Comparison of ENCODE assay signal across 20 cellular contexts in the genomic region with DNA sequence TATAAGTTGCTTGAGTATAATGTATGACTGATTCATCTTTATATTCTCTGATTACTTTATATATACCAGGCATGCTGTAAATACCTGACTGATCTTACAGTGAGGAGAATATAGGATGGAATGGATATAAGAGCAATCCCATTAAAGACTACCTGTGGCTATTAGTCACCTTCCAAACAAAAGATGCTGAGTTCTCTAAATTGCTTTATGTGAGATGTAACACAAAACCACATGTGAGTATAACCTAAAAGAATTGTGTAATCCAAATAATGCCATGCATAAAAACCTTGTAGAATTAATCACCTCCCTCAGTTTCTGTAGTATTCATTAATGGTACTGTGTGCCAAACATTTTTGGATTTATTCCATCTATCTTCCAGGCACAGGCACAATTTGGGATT.
"Had no signal": no experiment of that assay in that cellular context is flagged by ENCODE, and none has a peak within 500 bp of the region (broad histone marks: within the 10 kb centered on the region; RNA-seq: fewer than 3 reads in every experiment).

No MANE protein-coding gene starts in this region.

- H3K27ac Mint-ChIP-seq: activated CD4-positive, alpha-beta memory T cell treated with anti-CD3 and anti-CD28 coated beads for 36 hours; activated naive CD8-positive, alpha-beta T cell treated with anti-CD3 and anti-CD28 coated beads for 36 hours; dendritic cell treated with granulocyte-macrophage colony-stimulating factor and Interleukin-4, amounts not matched to agents 40 ng/mL and 50 ng/mL, for 4 days; nephron; stimulated activated naive CD8-positive, alpha-beta T cell treated with anti-CD3 and anti-CD28 coated beads, Interleukin-15, Interleukin-2, amounts not matched to agents 100 ng/mL and 50 ng/mL, for 24 hours; T-helper 17 cell had no signal

- H3K4me1 Mint-ChIP-seq: activated naive CD8-positive, alpha-beta T cell treated with anti-CD3 and anti-CD28 coated beads for 36 hours; T-helper 17 cell had no signal

- ATAC-seq: gastrocnemius medialis, left ventricle myocardium superior, right lobe of liver, T-helper 17 cell had no signal

- H3K36me3 Mint-ChIP-seq: activated CD4-positive, alpha-beta memory T cell treated with anti-CD3 and anti-CD28 coated beads for 36 hours; activated naive CD8-positive, alpha-beta T cell treated with anti-CD3 and anti-CD28 coated beads for 36 hours had no signal

- DNase-seq: activated CD4-positive, alpha-beta memory T cell treated with anti-CD3 and anti-CD28 coated beads for 36 hours; activated CD4-positive, alpha-beta T cell treated with anti-CD3 and anti-CD28 coated beads for 48 hours; activated naive CD4-positive, alpha-beta T cell treated with Interleukin-2 at 50 U/mL for 16 hours; activated naive CD8-positive, alpha-beta T cell treated with anti-CD3 and anti-CD28 coated beads for 36 hours; activated T-cell treated with anti-CD3 and anti-CD28 coated beads, Interleukin-2, amount 50 U/mL, for 48 hours; effector CD4-positive, alpha-beta T cell; gastrocnemius medialis; head of caudate nucleus; hypothalamus; left ventricle myocardium superior; right lobe of liver; stimulated activated CD4-positive, alpha-beta T cell treated with anti-CD3 and anti-CD28 coated beads, Interleukin-1b, Interleukin-23, amount 100 ng/mL, for 48 hours; substantia nigra; T-helper 17 cell; tibial artery had no signal

- H3K9me3 Mint-ChIP-seq: dendritic cell treated with granulocyte-macrophage colony-stimulating factor and Interleukin-4, amounts not matched to agents 40 ng/mL and 50 ng/mL, for 4 days; nephron had no signal

- H3K36me3 ChIP-seq: gastrocnemius medialis, right lobe of liver, tibial artery had no signal

- H3K27ac ChIP-seq: gastrocnemius medialis, right lobe of liver, skin epidermis, tibial artery had no signal

- H3K9me3 ChIP-seq: gastrocnemius medialis, right lobe of liver, tibial artery had no signal

- H3K27me3 Mint-ChIP-seq: activated CD4-positive, alpha-beta memory T cell treated with anti-CD3 and anti-CD28 coated beads for 36 hours; activated naive CD8-positive, alpha-beta T cell treated with anti-CD3 and anti-CD28 coated beads for 36 hours; dendritic cell treated with granulocyte-macrophage colony-stimulating factor and Interleukin-4, amounts not matched to agents 40 ng/mL and 50 ng/mL, for 4 days; stimulated activated naive CD8-positive, alpha-beta T cell treated with anti-CD3 and anti-CD28 coated beads, Interleukin-15, Interleukin-2, amounts not matched to agents 100 ng/mL and 50 ng/mL, for 24 hours; T-helper 17 cell had no signal

- FAIRE-seq: endometrium had no signal

- H3K4me3 Mint-ChIP-seq: activated CD4-positive, alpha-beta memory T cell treated with anti-CD3 and anti-CD28 coated beads for 36 hours; activated naive CD8-positive, alpha-beta T cell treated with anti-CD3 and anti-CD28 coated beads for 36 hours; dendritic cell treated with granulocyte-macrophage colony-stimulating factor and Interleukin-4, amounts not matched to agents 40 ng/mL and 50 ng/mL, for 4 days; nephron; stimulated activated naive CD8-positive, alpha-beta T cell treated with anti-CD3 and anti-CD28 coated beads, Interleukin-15, Interleukin-2, amounts not matched to agents 100 ng/mL and 50 ng/mL, for 24 hours; T-helper 17 cell had no signal

- H3K4me1 ChIP-seq: gastrocnemius medialis, right lobe of liver, tibial artery had no signal

- H3K4me3 ChIP-seq: gastrocnemius medialis, right lobe of liver, skin epidermis, tibial artery had no signal

- H3K27me3 ChIP-seq: gastrocnemius medialis, right lobe of liver, tibial artery had no signal
